In genomic region chr16:65889533-65889966, GRCh38 we compare ENCODE assay signal across 14 cellular contexts.
A peak's percentile ranks its signal among the peaks of the same experiment; 100 is the strongest.
DNase-seq lines count a peak whose midpoint lies in the region; ATAC-seq and TF ChIP-seq lines count a peak whose summit lies in the region.
"Had no signal": no experiment of that assay in that cellular context is flagged by ENCODE, and none has a peak within 500 bp of the region (broad histone marks: within the 10 kb centered on the region; RNA-seq: fewer than 3 reads in every experiment).

No MANE protein-coding gene starts in this region.

- ATAC-seq in foreskin keratinocyte (peak; percentile 94), HG02678 (IDR thresholded peaks at IDR 0.05; ENCODE audit: unreplicated experiment) (no peak), GM19351 (IDR thresholded peaks at IDR 0.05; ENCODE audit: unreplicated experiment) (no peak)
- ATAC-seq: gastrocnemius medialis; stimulated activated effector memory CD8-positive, alpha-beta T cell treated with anti-CD3 and anti-CD28 coated beads, Interleukin-12 subunit alpha, Interleukin-12 subunit beta, amount 100 ng/mL, for 72 hours had no signal

- H3K4me3 Mint-ChIP-seq in CD14-positive monocyte = no peak overlapping the region
- H3K4me3 Mint-ChIP-seq: activated CD4-positive, alpha-beta T cell treated with anti-CD3 and anti-CD28 coated beads, Interleukin-2, amount 10 ng/mL, durations not matched to agents 7 days and 5 days; stimulated activated effector memory CD8-positive, alpha-beta T cell treated with anti-CD3 and anti-CD28 coated beads, Interleukin-12 subunit alpha, Interleukin-12 subunit beta, amount 100 ng/mL, for 72 hours had no signal

- H3K4me1 ChIP-seq in foreskin keratinocyte = peaks cover 11% of the 10 kb centered on the region
- H3K4me1 ChIP-seq: gastrocnemius medialis, Peyer's patch had no signal

- TF ChIP-seq CTCF in foreskin keratinocyte (conservative IDR thresholded peaks at IDR 0.05) = no peak
- TF ChIP-seq CTCF in CD14-positive monocyte (IDR thresholded peaks at IDR 0.05) = no peak

- H3K27me3 ChIP-seq in foreskin keratinocyte = no peaks in the 10 kb centered on the region
- H3K27me3 ChIP-seq: gastrocnemius medialis, Peyer's patch had no signal

- H3K27ac ChIP-seq in foreskin keratinocyte = peak overlapping the region; percentile 48
- H3K27ac ChIP-seq: gastrocnemius medialis, Peyer's patch had no signal

- DNase-seq in A172 (ENCODE audit: low spot score) (peak; percentile 69), HPDE6-E6E7 (ENCODE audit: extremely low spot score) (peak; percentile 20), SHP77 (lab: John Stamatoyannopoulos, UW) (peak; percentile 54 to 73), foreskin keratinocyte (peak; percentile 59 to 79), CD14-positive monocyte (ENCODE audit: low spot score) (no peak)
- DNase-seq in activated CD4-positive, alpha-beta T cell treated with anti-CD3 and anti-CD28 coated beads, Interleukin-2, amount 50 U/mL, for 1 hour = no peak
- DNase-seq: activated CD4-positive, alpha-beta T cell treated with anti-CD3 and anti-CD28 coated beads, Interleukin-2, amount 10 ng/mL, durations not matched to agents 7 days and 5 days; amygdala; gastrocnemius medialis; Peyer's patch; stimulated activated CD4-positive, alpha-beta T cell treated with anti-CD3 and anti-CD28 coated beads, Interleukin-2, amount 100 ng/mL, for 48 hours had no signal

- H3K4me1 Mint-ChIP-seq in CD14-positive monocyte = no peaks in the 10 kb centered on the region
- H3K4me1 Mint-ChIP-seq: activated CD4-positive, alpha-beta T cell treated with anti-CD3 and anti-CD28 coated beads, Interleukin-2, amount 10 ng/mL, durations not matched to agents 7 days and 5 days; stimulated activated effector memory CD8-positive, alpha-beta T cell treated with anti-CD3 and anti-CD28 coated beads, Interleukin-12 subunit alpha, Interleukin-12 subunit beta, amount 100 ng/mL, for 72 hours had no signal

- H3K36me3 Mint-ChIP-seq in CD14-positive monocyte = no peaks in the 10 kb centered on the region
- H3K36me3 Mint-ChIP-seq: stimulated activated effector memory CD8-positive, alpha-beta T cell treated with anti-CD3 and anti-CD28 coated beads, Interleukin-12 subunit alpha, Interleukin-12 subunit beta, amount 100 ng/mL, for 72 hours had no signal

- H3K27ac Mint-ChIP-seq in CD14-positive monocyte = no peak overlapping the region
- H3K27ac Mint-ChIP-seq: activated CD4-positive, alpha-beta T cell treated with anti-CD3 and anti-CD28 coated beads, Interleukin-2, amount 10 ng/mL, durations not matched to agents 7 days and 5 days; stimulated activated effector memory CD8-positive, alpha-beta T cell treated with anti-CD3 and anti-CD28 coated beads, Interleukin-12 subunit alpha, Interleukin-12 subunit beta, amount 100 ng/mL, for 72 hours had no signal

- intact Hi-C loops in CD14-positive monocyte (cut with micrococcal nuclease) = no loop called here

- peaks cover 0 to 5% (median 0%) of the 10 kb centered on the region in 7 donors for H3K9me3 Mint-ChIP-seq in CD14-positive monocyte
- H3K9me3 Mint-ChIP-seq: activated CD4-positive, alpha-beta T cell treated with anti-CD3 and anti-CD28 coated beads, Interleukin-2, amount 10 ng/mL, durations not matched to agents 7 days and 5 days had no signal

- peaks cover 0 to 3% (median 2%) of the 10 kb centered on the region in 3 donors for H3K27me3 Mint-ChIP-seq in CD14-positive monocyte (ENCODE audit: low read depth in 3 of 3)
- H3K27me3 Mint-ChIP-seq: activated CD4-positive, alpha-beta T cell treated with anti-CD3 and anti-CD28 coated beads, Interleukin-2, amount 10 ng/mL, durations not matched to agents 7 days and 5 days had no signal

Comparison
In these comparisons a context has a peak if more than half of its experiments do, and no peak if none do; other contexts are left out.
1. DNase-seq: peak in A172 (single experiment), HPDE6-E6E7 (single experiment), SHP77 (2 of 2) and foreskin keratinocyte (2 of 2); none in CD14-positive monocyte (single experiment) and activated CD4-positive, alpha-beta T cell treated with anti-CD3 and anti-CD28 coated beads, Interleukin-2, amount 50 U/mL, for 1 hour (single experiment).